18 cellular contexts compared by ENCODE assay signal in the genomic region with DNA sequence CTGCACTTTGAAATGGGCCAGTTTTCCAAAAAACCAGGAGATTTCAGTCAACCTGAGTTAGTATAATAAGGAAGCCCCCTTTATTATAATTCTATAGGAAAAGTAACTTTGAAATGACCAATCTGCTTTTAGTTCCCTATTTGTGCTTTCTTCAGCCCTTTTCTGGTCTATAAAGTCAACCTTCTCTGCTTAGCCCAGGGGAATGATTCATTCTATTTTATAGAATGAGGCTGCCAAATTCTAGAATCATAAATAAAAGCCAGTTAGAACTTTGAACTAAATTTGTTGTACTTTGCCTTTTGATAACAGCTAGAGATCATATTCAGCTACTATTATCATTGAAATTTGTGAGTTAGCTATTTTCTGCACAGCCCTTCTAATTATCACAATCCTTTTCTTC. TPM values are rescaled to one million over a fixed set of nuclear protein-coding genes. Genes with fewer than 3 reads are reported as not detected.
"Had no signal": no experiment of that assay in that cellular context is flagged by ENCODE, and none has a peak within 500 bp of the region (broad histone marks: within the 10 kb centered on the region; RNA-seq: fewer than 3 reads in every experiment).

No MANE protein-coding gene starts in this region.

- ATAC-seq: activated CD8-positive, alpha-beta T cell treated with anti-CD3 and anti-CD28 coated beads for 36 hours; activated naive CD8-positive, alpha-beta T cell treated with anti-CD3 and anti-CD28 coated beads, Interleukin-2, amount 50 U/mL, for 24 hours; activated T-cell treated with anti-CD3 and anti-CD28 coated beads, Interleukin-2, amount 50 U/mL, for 72 hours; foreskin keratinocyte; natural killer cell treated with Interleukin-12 subunit alpha and Interleukin-12 subunit beta and Interleukin-15 and Interleukin-18, amount 100 ng/mL, for 72 hours had no signal

- H3K9me3 Mint-ChIP-seq: activated CD8-positive, alpha-beta T cell treated with anti-CD3 and anti-CD28 coated beads for 36 hours; activated naive CD8-positive, alpha-beta T cell treated with anti-CD3 and anti-CD28 coated beads, Interleukin-2, amount 50 U/mL, for 24 hours; activated T-cell treated with anti-CD3 and anti-CD28 coated beads, Interleukin-2, amount 50 U/mL, for 72 hours; natural killer cell treated with Interleukin-12 subunit alpha and Interleukin-12 subunit beta and Interleukin-15 and Interleukin-18, amount 100 ng/mL, for 72 hours; stimulated activated naive CD8-positive, alpha-beta T cell treated with anti-CD3 and anti-CD28 coated beads, Interleukin-15, Interleukin-2, amounts not matched to agents 100 ng/mL and 50 ng/mL, for 24 hours had no signal

- H3K36me3 ChIP-seq: thyroid gland had no signal

- H3K27me3 Mint-ChIP-seq: activated CD8-positive, alpha-beta T cell treated with anti-CD3 and anti-CD28 coated beads for 36 hours; activated naive CD8-positive, alpha-beta T cell treated with anti-CD3 and anti-CD28 coated beads, Interleukin-2, amount 50 U/mL, for 24 hours; natural killer cell treated with Interleukin-12 subunit alpha and Interleukin-12 subunit beta and Interleukin-15 and Interleukin-18, amount 100 ng/mL, for 72 hours; stimulated activated naive CD8-positive, alpha-beta T cell treated with anti-CD3 and anti-CD28 coated beads, Interleukin-15, Interleukin-2, amounts not matched to agents 100 ng/mL and 50 ng/mL, for 24 hours had no signal

- H3K27me3 ChIP-seq: foreskin keratinocyte, sigmoid colon, thyroid gland had no signal

- H3K4me1 ChIP-seq: foreskin keratinocyte, thyroid gland had no signal

- H3K9me3 ChIP-seq: sigmoid colon, thyroid gland had no signal

- H3K4me3 ChIP-seq: coronary artery, sigmoid colon, thyroid gland had no signal

- H3K4me3 Mint-ChIP-seq: activated CD8-positive, alpha-beta T cell treated with anti-CD3 and anti-CD28 coated beads for 36 hours; activated naive CD8-positive, alpha-beta T cell treated with anti-CD3 and anti-CD28 coated beads, Interleukin-2, amount 50 U/mL, for 24 hours; activated T-cell treated with anti-CD3 and anti-CD28 coated beads, Interleukin-2, amount 50 U/mL, for 72 hours; natural killer cell treated with Interleukin-12 subunit alpha and Interleukin-12 subunit beta and Interleukin-15 and Interleukin-18, amount 100 ng/mL, for 72 hours; stimulated activated naive CD8-positive, alpha-beta T cell treated with anti-CD3 and anti-CD28 coated beads, Interleukin-15, Interleukin-2, amounts not matched to agents 100 ng/mL and 50 ng/mL, for 24 hours had no signal

- DNase-seq: activated CD8-positive, alpha-beta memory T cell treated with anti-CD3 and anti-CD28 coated beads, Interleukin-2, amount 50 U/mL, for 4 hours; activated CD8-positive, alpha-beta T cell treated with anti-CD3 and anti-CD28 coated beads for 36 hours; activated naive CD4-positive, alpha-beta T cell; activated naive CD8-positive, alpha-beta T cell treated with anti-CD3 and anti-CD28 coated beads, Interleukin-2, amount 50 U/mL, for 24 hours; activated T-cell treated with anti-CD3 and anti-CD28 coated beads, Interleukin-2, amount 50 U/mL, for 72 hours; effector memory CD4-positive, alpha-beta T cell; foreskin keratinocyte; sigmoid colon; stimulated activated CD4-positive, alpha-beta T cell treated with anti-CD3 and anti-CD28 coated beads, Interleukin-4, amount 100 ng/mL, for 24 hours; SW 1271; T-helper 9 cell; thyroid gland had no signal

- H3K27ac Mint-ChIP-seq: activated CD8-positive, alpha-beta T cell treated with anti-CD3 and anti-CD28 coated beads for 36 hours; activated naive CD8-positive, alpha-beta T cell treated with anti-CD3 and anti-CD28 coated beads, Interleukin-2, amount 50 U/mL, for 24 hours; activated T-cell treated with anti-CD3 and anti-CD28 coated beads, Interleukin-2, amount 50 U/mL, for 72 hours; natural killer cell treated with Interleukin-12 subunit alpha and Interleukin-12 subunit beta and Interleukin-15 and Interleukin-18, amount 100 ng/mL, for 72 hours; stimulated activated naive CD8-positive, alpha-beta T cell treated with anti-CD3 and anti-CD28 coated beads, Interleukin-15, Interleukin-2, amounts not matched to agents 100 ng/mL and 50 ng/mL, for 24 hours had no signal

- H3K4me1 Mint-ChIP-seq: activated naive CD8-positive, alpha-beta T cell treated with anti-CD3 and anti-CD28 coated beads, Interleukin-2, amount 50 U/mL, for 24 hours had no signal

- H3K27ac ChIP-seq: coronary artery, foreskin keratinocyte, sigmoid colon, thyroid gland, VCaP had no signal

RNA-seq across cellular contexts. Expression of a gene that starts 54.2 kb away (rescaled TPM):
- total RNA-seq: mucosa of gallbladder, omental fat pad had no signal
